Comparison of ENCODE assay signal across 18 cellular contexts in genomic region chr7:51060536-51060935, GRCh38.
DNase-seq lines count a peak whose midpoint lies in the region; ATAC-seq, FAIRE-seq and TF ChIP-seq lines count a peak whose summit lies in the region.
"Had no signal": no experiment of that assay in that cellular context is flagged by ENCODE, and none has a peak within 500 bp of the region (broad histone marks: within the 10 kb centered on the region; RNA-seq: fewer than 3 reads in every experiment).

No MANE protein-coding gene starts in this region.

- H3K36me3 ChIP-seq in HepG2 (replicated peaks in 1 of 2; ENCODE audit: control insufficient read depth in 1 of 2, insufficient read depth in 2 of 2, low read length in 2 of 2) (peaks cover 0 to 15% of the 10 kb centered on the region in 2 experiments; a peak in 2 of 5 replicates), right lobe of liver (no peaks in the 10 kb centered on the region), PC-3 (ENCODE audit: low read depth, low read length) (no peaks in the 10 kb centered on the region), esophagus muscularis mucosa (peaks cover 0 to 4% (median 0%) of the 10 kb centered on the region in 4 donors), upper lobe of right lung (no peaks in the 10 kb centered on the region)
- H3K36me3 ChIP-seq: SJSA1 had no signal

- no peaks in the 10 kb centered on the region for H3K27me3 Mint-ChIP-seq in activated CD8-positive, alpha-beta T cell treated with anti-CD3 and anti-CD28 coated beads for 36 hours
- H3K27me3 Mint-ChIP-seq: activated naive CD8-positive, alpha-beta T cell had no signal

- TF ChIP-seq RAD21 in HepG2 (CRISPR knock-in tag; IDR thresholded peaks at IDR 0.05) = no peak

- H2AFZ ChIP-seq in HepG2 (ENCODE audit: low read length) (no peak overlapping the region), PC-3 (ENCODE audit: low read length) (no peak overlapping the region)

- no peaks in the 10 kb centered on the region for H3K36me3 Mint-ChIP-seq in activated CD8-positive, alpha-beta T cell treated with anti-CD3 and anti-CD28 coated beads for 36 hours (ENCODE audit: low read depth)
- H3K36me3 Mint-ChIP-seq: activated naive CD8-positive, alpha-beta T cell; brain had no signal

- no peak for DNase-seq in HepG2 (ENCODE audit: low spot score)
- no peak for DNase-seq in right lobe of liver
- DNase-seq in PC-3 = no peak
- peak; percentile 72 for DNase-seq in esophagus muscularis mucosa (ENCODE audit: extremely low spot score)
- no peak for DNase-seq in upper lobe of right lung
- DNase-seq in RWPE1 (ENCODE audit: low spot score) = no peak
- no peak for DNase-seq in activated CD8-positive, alpha-beta T cell treated with anti-CD3 and anti-CD28 coated beads for 36 hours
- DNase-seq: activated T-cell treated with anti-CD3 and anti-CD28 coated beads, Interleukin-2, amount 50 U/mL, for 24 hours; hippocampal formation; mucosa of descending colon; NCI-H2227 treated with DMSO at 0.1 percent for 48 hours; occipital lobe; stimulated activated CD4-positive, alpha-beta T cell treated with anti-CD3 and anti-CD28 coated beads, Interleukin-2, amount 100 ng/mL, for 48 hours had no signal

- WGBS in HepG2 (ENCODE audit: low lambda C conversion rate) = 79% methylated on average over 5 of the region's 5 CpGs
- 67% methylated on average over 5 of the region's 5 CpGs for WGBS in right lobe of liver (ENCODE audit: insufficient coverage, low coverage, low lambda C conversion rate, missing lambda C conversion rate)
- 68% methylated on average over 5 of the region's 5 CpGs for WGBS in esophagus muscularis mucosa

- no peaks in the 10 kb centered on the region for H3K79me2 ChIP-seq in HepG2 (ENCODE audit: insufficient read depth, low read length)
- no peaks in the 10 kb centered on the region for H3K79me2 ChIP-seq in PC-3 (ENCODE audit: low read length)

- no peaks in the 10 kb centered on the region for H3K9me3 Mint-ChIP-seq in activated CD8-positive, alpha-beta T cell treated with anti-CD3 and anti-CD28 coated beads for 36 hours
- H3K9me3 Mint-ChIP-seq: activated T-cell treated with anti-CD3 and anti-CD28 coated beads, Interleukin-2, amount 50 U/mL, for 24 hours had no signal

- in situ Hi-C loops in HepG2 (cut with HindIII; ENCODE audit: extremely low pct_ligation_motif_present, low pct_unique_long_range_greater_than_20kb) = no loop called here

- no peak overlapping the region for H3K4me3 ChIP-seq in HepG2 (replicated peaks in 1 of 3; ENCODE audit: insufficient read depth in 1 of 3, low read depth in 2 of 3, low read length in 3 of 3)
- no peak overlapping the region for H3K4me3 ChIP-seq in right lobe of liver
- no peak overlapping the region for H3K4me3 ChIP-seq in PC-3 (ENCODE audit: low read length)
- no peak overlapping the region for H3K4me3 ChIP-seq in esophagus muscularis mucosa
- H3K4me3 ChIP-seq in upper lobe of right lung = no peak overlapping the region
- H3K4me3 ChIP-seq: mucosa of descending colon, SJSA1 had no signal

- intact Hi-C loops in HepG2 (cut with micrococcal nuclease; ENCODE audit: unreplicated experiment) (no loop called here), right lobe of liver (cut with DNase I) (no loop called here), PC-3 (cut with micrococcal nuclease) (loop anchor here (10.0 kb wide), 1 partner anchor 366 kb away; no protein-coding TSS in a partner anchor), esophagus muscularis mucosa (cut with DNase I) (loop anchor here (10.0 kb wide), 1 partner anchor 596 kb away; no protein-coding TSS in a partner anchor), upper lobe of right lung (cut with DNase I) (no loop called here)
- intact Hi-C loops in activated CD8-positive, alpha-beta T cell treated with anti-CD3 and anti-CD28 coated beads for 36 hours (cut with micrococcal nuclease) = no loop called here

- H3K4me2 ChIP-seq in HepG2 (ENCODE audit: low read depth, low read length) (no peak overlapping the region), PC-3 (ENCODE audit: low read length) (no peak overlapping the region)

- no peaks in the 10 kb centered on the region for H3K4me1 ChIP-seq in HepG2 (ENCODE audit: insufficient read depth, low read length)
- H3K4me1 ChIP-seq in right lobe of liver = no peaks in the 10 kb centered on the region
- no peaks in the 10 kb centered on the region for H3K4me1 ChIP-seq in PC-3 (ENCODE audit: insufficient read depth, low read length)
- H3K4me1 ChIP-seq in esophagus muscularis mucosa = no peaks in the 10 kb centered on the region
- no peaks in the 10 kb centered on the region for H3K4me1 ChIP-seq in upper lobe of right lung
- H3K4me1 ChIP-seq: SJSA1 had no signal

- no peaks in the 10 kb centered on the region for H3K9me3 ChIP-seq in HepG2 (ENCODE audit: low read length)
- no peaks in the 10 kb centered on the region for H3K9me3 ChIP-seq in right lobe of liver
- no peaks in the 10 kb centered on the region for H3K9me3 ChIP-seq in PC-3 (ENCODE audit: low read length)
- H3K9me3 ChIP-seq in esophagus muscularis mucosa = no peaks in the 10 kb centered on the region
- no peaks in the 10 kb centered on the region for H3K9me3 ChIP-seq in upper lobe of right lung
- H3K9me3 ChIP-seq: mucosa of descending colon, SJSA1 had no signal

- ATAC-seq in HepG2 (no peak), right lobe of liver (no peak), PC-3 (no peak), upper lobe of right lung (no peak), HG03108 (IDR thresholded peaks at IDR 0.05; ENCODE audit: unreplicated experiment) (no peak)
- no peak for ATAC-seq in activated CD8-positive, alpha-beta T cell treated with anti-CD3 and anti-CD28 coated beads for 36 hours
- ATAC-seq: esophagus mucosa, mucosa of descending colon had no signal

- TF ChIP-seq EP300 in HepG2 (IDR thresholded peaks at IDR 0.05; ENCODE audit: low read depth in 2 of 2, low read length in 2 of 2) = no peak
- no peak for TF ChIP-seq EP300 in HepG2 (CRISPR knock-in tag; IDR thresholded peaks at IDR 0.05; ENCODE audit: borderline replicate concordance)
- no peak for TF ChIP-seq EP300 in esophagus muscularis mucosa (IDR thresholded peaks at IDR 0.05)

- H3K9me2 ChIP-seq in PC-3 (replicated peaks; ENCODE audit: low read length) = no peaks in the 10 kb centered on the region

- BruUV-seq in HepG2 (replicated peaks; lab: Mats Ljungman, UMichigan) = no TSS peak
- no TSS peak for BruUV-seq in PC-3 (replicated peaks; lab: Mats Ljungman, UMichigan)

- no peak overlapping the region for H3K27ac ChIP-seq in HepG2 (ENCODE audit: extremely low read length, insufficient read depth, low read length)
- no peak overlapping the region for H3K27ac ChIP-seq in right lobe of liver
- H3K27ac ChIP-seq in PC-3 (ENCODE audit: low read length) = no peak overlapping the region
- no peak overlapping the region for H3K27ac ChIP-seq in esophagus muscularis mucosa (replicated peaks in 1 of 4)
- no peak overlapping the region for H3K27ac ChIP-seq in upper lobe of right lung
- H3K27ac ChIP-seq in RWPE1 = no peak overlapping the region
- H3K27ac ChIP-seq: SJSA1 had no signal

- no peak for TF ChIP-seq POLR2A in HepG2 (IDR thresholded peaks at IDR 0.05; ENCODE audit: insufficient read depth in 1 of 2, low read depth in 2 of 2, low read length in 2 of 2)
- TF ChIP-seq POLR2A in right lobe of liver (IDR thresholded peaks at IDR 0.05) = no peak
- TF ChIP-seq POLR2A in esophagus muscularis mucosa (IDR thresholded peaks at IDR 0.05; ENCODE audit: low read depth) = no peak

- H3K9ac ChIP-seq in HepG2 (ENCODE audit: insufficient read depth, low read depth, low read length) (no peak overlapping the region), PC-3 (ENCODE audit: low read length) (no peak overlapping the region)

- no peak for TF ChIP-seq CTCF in HepG2 (CRISPR knock-in tag; IDR thresholded peaks at IDR 0.05)
- no peak for TF ChIP-seq CTCF in right lobe of liver (IDR thresholded peaks at IDR 0.05)
- 0 out of 2 replicates have a peak, but pooled peaks have one; percentile 18 for TF ChIP-seq CTCF in PC-3 (conservative IDR thresholded peaks at IDR 0.05; ENCODE audit: low read depth, low read length)
- no peak for TF ChIP-seq CTCF in esophagus muscularis mucosa (IDR thresholded peaks at IDR 0.05)
- peak; percentile 12 for TF ChIP-seq CTCF in upper lobe of right lung (IDR thresholded peaks at IDR 0.05)
- no peak for TF ChIP-seq CTCF in RWPE1 (conservative IDR thresholded peaks at IDR 0.05; ENCODE audit: low read depth)
- no peak for TF ChIP-seq CTCF in activated CD8-positive, alpha-beta T cell treated with anti-CD3 and anti-CD28 coated beads for 36 hours (IDR thresholded peaks at IDR 0.05)

- CTCF ChIA-PET in HepG2 (lab: Yijun Ruan, JAX; ENCODE audit: low intra/inter-chr PET ratio, low total read pairs) (no interaction called here), PC-3 (lab: Charles Lee) (no interaction called here), RWPE1 (lab: Yijun Ruan, JAX) (no interaction called here)
- CTCF ChIA-PET in activated CD8-positive, alpha-beta T cell treated with anti-CD3 and anti-CD28 coated beads for 36 hours (lab: Charles Lee) = interaction anchor here (2.1 to 2.5 kb wide), 2 partner anchors 101 to 102 kb away, joined by 7 to 10 read pairs; no protein-coding TSS in a partner anchor

- no peaks in the 10 kb centered on the region for H3K27me3 ChIP-seq in HepG2 (ENCODE audit: control insufficient read depth in 1 of 2, insufficient read depth in 2 of 2, low read length in 2 of 2)
- no peaks in the 10 kb centered on the region for H3K27me3 ChIP-seq in right lobe of liver
- no peaks in the 10 kb centered on the region for H3K27me3 ChIP-seq in PC-3 (ENCODE audit: low read length)
- no peaks in the 10 kb centered on the region for H3K27me3 ChIP-seq in esophagus muscularis mucosa
- no peaks in the 10 kb centered on the region for H3K27me3 ChIP-seq in upper lobe of right lung
- H3K27me3 ChIP-seq: SJSA1 had no signal

- H4K20me1 ChIP-seq in HepG2 (ENCODE audit: insufficient read depth, low read length) (no peaks in the 10 kb centered on the region), PC-3 (ENCODE audit: low read length) (no peaks in the 10 kb centered on the region)

- H3K4me1 Mint-ChIP-seq in activated CD8-positive, alpha-beta T cell treated with anti-CD3 and anti-CD28 coated beads for 36 hours (ENCODE audit: low read depth) = no peaks in the 10 kb centered on the region

- no peaks in the 10 kb centered on the region for H3F3A ChIP-seq in PC-3 (ENCODE audit: low read length, unreplicated experiment)

- H3K4me3 Mint-ChIP-seq in activated CD8-positive, alpha-beta T cell treated with anti-CD3 and anti-CD28 coated beads for 36 hours = no peak overlapping the region
- H3K4me3 Mint-ChIP-seq: activated naive CD8-positive, alpha-beta T cell; activated T-cell treated with anti-CD3 and anti-CD28 coated beads, Interleukin-2, amount 50 U/mL, for 24 hours; brain had no signal

- POLR2A ChIA-PET in HepG2 (lab: Yijun Ruan, JAX) = no interaction called here
- POLR2A ChIA-PET in PC-3 (lab: Charles Lee; ENCODE audit: unreplicated experiment) = no interaction called here
- POLR2A ChIA-PET in RWPE1 (lab: Yijun Ruan, JAX; ENCODE audit: low non-redundant PET) = no interaction called here
- POLR2A ChIA-PET in activated CD8-positive, alpha-beta T cell treated with anti-CD3 and anti-CD28 coated beads for 36 hours (lab: Charles Lee) = no interaction called here

- H3K27ac Mint-ChIP-seq in activated CD8-positive, alpha-beta T cell treated with anti-CD3 and anti-CD28 coated beads for 36 hours = no peak overlapping the region
- H3K27ac Mint-ChIP-seq: activated naive CD8-positive, alpha-beta T cell; activated T-cell treated with anti-CD3 and anti-CD28 coated beads, Interleukin-2, amount 50 U/mL, for 24 hours; brain had no signal

- FAIRE-seq in HepG2 (lab: Jason Lieb, UNC) = no peak

Comparison
In these comparisons a context has a peak if more than half of its experiments do, and no peak if none do; other contexts are left out.
1. CTCF ChIP-seq: peak in PC-3 (single experiment) and upper lobe of right lung (single experiment); none in HepG2 (single experiment), right lobe of liver (0 of 4), esophagus muscularis mucosa (0 of 3), RWPE1 (single experiment) and activated CD8-positive, alpha-beta T cell treated with anti-CD3 and anti-CD28 coated beads for 36 hours (single experiment).
2. intact Hi-C loops: an anchor here in PC-3 (10.0 kb wide) and esophagus muscularis mucosa (10.0 kb wide); none called in HepG2, right lobe of liver, upper lobe of right lung and activated CD8-positive, alpha-beta T cell treated with anti-CD3 and anti-CD28 coated beads for 36 hours.